ENCODE assay signal across 17 cellular contexts in the genomic region with DNA sequence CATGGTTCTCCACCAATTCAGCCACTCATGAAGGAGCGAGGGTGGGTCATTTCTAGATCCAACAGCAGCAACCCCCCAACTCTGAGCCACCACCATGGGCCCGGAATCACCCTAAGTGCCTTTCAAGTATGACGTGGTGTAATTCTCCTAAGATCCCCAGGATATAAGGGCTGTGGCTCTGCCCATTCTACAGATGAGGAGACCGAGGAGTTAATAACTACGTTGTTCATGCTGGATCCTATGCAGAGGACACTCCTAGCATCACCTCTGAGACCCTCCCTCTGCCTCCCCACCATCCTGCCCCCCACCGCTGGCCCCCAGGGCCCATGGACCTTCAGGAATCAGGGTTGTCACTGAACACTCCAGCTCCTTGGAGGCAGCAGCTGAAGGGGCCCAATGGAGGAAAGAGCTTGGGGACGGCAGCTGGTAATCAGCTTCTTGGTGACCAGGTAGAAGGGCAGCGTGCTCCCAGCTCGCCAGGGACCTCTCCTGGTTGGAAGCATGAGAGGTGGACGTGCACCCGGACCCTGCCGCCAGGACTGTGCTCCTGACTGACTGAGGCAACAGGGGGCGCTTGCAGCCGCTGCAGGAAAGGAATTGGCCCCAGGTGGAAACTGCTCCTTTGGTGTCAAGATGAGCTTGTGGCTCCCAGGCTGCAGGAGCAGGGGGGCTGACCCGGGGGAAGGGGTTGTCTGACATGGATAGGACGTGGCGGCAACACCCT. TPM values are rescaled to one million over a fixed set of nuclear protein-coding genes. Genes with fewer than 3 reads are reported as not detected.
A peak's percentile ranks its signal among the peaks of the same experiment; 100 is the strongest.
DNase-seq lines count a peak whose midpoint lies in the region; ATAC-seq and TF ChIP-seq lines count a peak whose summit lies in the region.
"Had no signal": no experiment of that assay in that cellular context is flagged by ENCODE, and none has a peak within 500 bp of the region (broad histone marks: within the 10 kb centered on the region; RNA-seq: fewer than 3 reads in every experiment).

No MANE protein-coding gene starts in this region.

- no peak overlapping the region for H3K4me2 ChIP-seq in H9 (ENCODE audit: insufficient read depth, insufficient read length, low read length)

- no peak for ATAC-seq in activated naive CD4-positive, alpha-beta T cell treated with anti-CD3 and anti-CD28 coated beads, Interleukin-2, amount 50 U/mL, for 72 hours

- no peak overlapping the region for H4K91ac ChIP-seq in H9 (ENCODE audit: insufficient read length, low read depth, low read length)

- no peak overlapping the region for H2AFZ ChIP-seq in H9 (ENCODE audit: low read length)

- H2BK12ac ChIP-seq in H9 (ENCODE audit: insufficient read length, low read depth, low read length), result no peak overlapping the region

- no peak overlapping the region for H3K27ac ChIP-seq in H9 (ENCODE audit: insufficient read length, low read depth, low read length)
- no peak overlapping the region for H3K27ac ChIP-seq in iPS DF 6.9 (ENCODE audit: low read length)
- H3K27ac ChIP-seq: RWPE1 had no signal

- TF ChIP-seq CTCF in H9 (conservative IDR thresholded peaks at IDR 0.05), result peak; percentile 71

- H4K5ac ChIP-seq in H9 (ENCODE audit: insufficient read length, low read depth, low read length), result no peak overlapping the region

- no peaks in the 10 kb centered on the region for H3K79me2 ChIP-seq in H9 (ENCODE audit: insufficient read depth, low read length)

- H3K9me3 ChIP-seq in H9 (ENCODE audit: control insufficient read depth, low read depth, low read length), result no peaks in the 10 kb centered on the region
- H3K9me3 ChIP-seq in iPS DF 6.9 (ENCODE audit: control insufficient read depth, insufficient read depth, low read length), result no peaks in the 10 kb centered on the region
- H3K9me3 ChIP-seq: BE2C had no signal

- in situ Hi-C loops in SK-MEL-5 (cut with HindIII; ENCODE audit: low pct_unique_long_range_greater_than_20kb, low sequenced_read_pairs), result no loop called here

- H3K18ac ChIP-seq in H9 (ENCODE audit: insufficient read length, low read depth, low read length), result no peak overlapping the region

- H3K27me3 Mint-ChIP-seq in H9 (ENCODE audit: low read depth), result no peaks in the 10 kb centered on the region

- no peak overlapping the region for H3K23ac ChIP-seq in H9 (ENCODE audit: insufficient read length, low read depth, low read length)

- H3K4ac ChIP-seq in H9 (ENCODE audit: low read depth, low read length), result no peak overlapping the region

- no peak overlapping the region for H3K27ac Mint-ChIP-seq in H9
- no peak overlapping the region for H3K27ac Mint-ChIP-seq in activated naive CD4-positive, alpha-beta T cell treated with anti-CD3 and anti-CD28 coated beads, Interleukin-2, amount 50 U/mL, for 72 hours
- H3K27ac Mint-ChIP-seq: CD4-positive, alpha-beta T cell; HFFc6 had no signal

- peaks cover 9 to 19% of the 10 kb centered on the region in 2 experiments for H3K4me1 Mint-ChIP-seq in H9

- H3K23me2 ChIP-seq in H9 (ENCODE audit: insufficient read length, low read depth, low read length, poor library complexity, severe bottlenecking), result no peaks in the 10 kb centered on the region

- H3K36me3 ChIP-seq in iPS DF 6.9 (ENCODE audit: control insufficient read depth, insufficient read depth, low read length), result no peaks in the 10 kb centered on the region
- H3K36me3 ChIP-seq: BE2C had no signal

- no peak overlapping the region for H2BK15ac ChIP-seq in H9 (ENCODE audit: low read depth, low read length)

- no peak overlapping the region for H3K56ac ChIP-seq in H9 (ENCODE audit: insufficient read length, low read depth, low read length)

- H2BK20ac ChIP-seq in H9 (ENCODE audit: low read depth, low read length, poor library complexity, severe bottlenecking), result no peak overlapping the region

- H3K14ac ChIP-seq in H9 (ENCODE audit: insufficient read depth, low read length), result no peak overlapping the region

- H3K79me1 ChIP-seq in H9 (ENCODE audit: insufficient read depth, low read depth, low read length, poor library complexity, severe bottlenecking), result no peaks in the 10 kb centered on the region

- H3K27me3 ChIP-seq in H9 (ENCODE audit: insufficient read depth, low read length), result no peaks in the 10 kb centered on the region
- H3K27me3 ChIP-seq in iPS DF 6.9 (ENCODE audit: control insufficient read depth, insufficient read depth, low read length), result no peaks in the 10 kb centered on the region
- H3K27me3 ChIP-seq: BE2C had no signal

- no peak overlapping the region for H3K9ac ChIP-seq in H9 (ENCODE audit: extremely low read depth, insufficient read length, low read length)

- no peaks in the 10 kb centered on the region for H3K4me1 ChIP-seq in H9 (ENCODE audit: insufficient read depth, low read length)
- H3K4me1 ChIP-seq in iPS DF 6.9 (ENCODE audit: control insufficient read depth, insufficient read depth, low read length), result no peaks in the 10 kb centered on the region; the same call in 1 of the 2 replicates

- H2BK5ac ChIP-seq in H9 (ENCODE audit: insufficient read length, low read length), result no peak overlapping the region

- H2BK120ac ChIP-seq in H9 (ENCODE audit: low read depth, low read length, poor library complexity, severe bottlenecking), result no peak overlapping the region

- H3K4me3 Mint-ChIP-seq in H9, result no peak overlapping the region
- H3K4me3 Mint-ChIP-seq: CD4-positive, alpha-beta T cell; HFFc6 had no signal

- no peak overlapping the region for H3T11ph ChIP-seq in H9 (ENCODE audit: low read length)

- WGBS in H9 (ENCODE audit: extremely low coverage, insufficient read length, low lambda C conversion rate), result no CpG with 5 or more reads among the region's 17 CpGs
- no CpG with 5 or more reads among the region's 17 CpGs for WGBS in iPS DF 6.9 (ENCODE audit: insufficient coverage, insufficient read length)

- H3K36me3 Mint-ChIP-seq in H9 (ENCODE audit: insufficient read depth in 1 of 3, low read depth in 3 of 3), result no peaks in the 10 kb centered on the region
- H3K36me3 Mint-ChIP-seq in activated naive CD4-positive, alpha-beta T cell treated with anti-CD3 and anti-CD28 coated beads, Interleukin-2, amount 50 U/mL, for 72 hours, result no peaks in the 10 kb centered on the region

- no peaks in the 10 kb centered on the region for H4K20me1 ChIP-seq in H9 (ENCODE audit: control insufficient read depth, insufficient read depth, insufficient read length)

- no peak overlapping the region for H4K8ac ChIP-seq in H9 (replicated peaks; ENCODE audit: insufficient read length, low read depth, low read length)

- no peak overlapping the region for H3K4me3 ChIP-seq in iPS DF 6.9 (ENCODE audit: low read length)

- peak; percentile 95 for DNase-seq in H9
- peak; percentile 26 for DNase-seq in SK-MEL-5 (ENCODE audit: low read depth, low spot score)
- DNase-seq in iPS DF 6.9 (ENCODE audit: low read depth, low spot score), result peak; percentile 22
- no peak for DNase-seq in activated naive CD4-positive, alpha-beta T cell treated with anti-CD3 and anti-CD28 coated beads, Interleukin-2, amount 50 U/mL, for 72 hours (ENCODE audit: low spot score in 2 of 2)
- no peak for DNase-seq in AG20443 (ENCODE audit: low spot score)
- DNase-seq in stimulated activated CD4-positive, alpha-beta T cell treated with anti-CD3 and anti-CD28 coated beads, Interleukin-2, amount 100 ng/mL, for 24 hours, result no peak
- DNase-seq in NCI-H146 treated with DMSO at 0.1 percent for 48 hours (lab: John Stamatoyannopoulos, UW; ENCODE audit: unreplicated experiment), result no peak
- DNase-seq: BE2C; Calu3; CD4-positive, alpha-beta T cell; DMS53; HFFc6; NCI-H187 treated with DMSO at 0.1 percent for 48 hours; NCI-H446; NK-92 treated with Interleukin-12 subunit alpha and Interleukin-12 subunit beta, amount 100 ng/mL, for 24 hours had no signal

- no peaks in the 10 kb centered on the region; a peak in 1 of 5 replicates for H3K9me3 Mint-ChIP-seq in H9
- no peaks in the 10 kb centered on the region for H3K9me3 Mint-ChIP-seq in activated naive CD4-positive, alpha-beta T cell treated with anti-CD3 and anti-CD28 coated beads, Interleukin-2, amount 50 U/mL, for 72 hours
- H3K9me3 Mint-ChIP-seq: CD4-positive, alpha-beta T cell; HFFc6 had no signal

- no peak overlapping the region for H2AK5ac ChIP-seq in H9 (ENCODE audit: insufficient read length, low read length)

RNA-seq across cellular contexts. Expression of a gene that starts 28.2 kb away (rescaled TPM):
- not detected in 2 replicates for total RNA-seq in H9 (2021)
- not detected in 2 replicates for total RNA-seq in SK-MEL-5 (2014; rRNA removed; shearing (Covaris generic))
- polyA plus RNA-seq in SK-MEL-5 (2015; cell fraction: cytosol; rRNA removed), result not detected in 2 replicates
- polyA plus RNA-seq in SK-MEL-5 (2015; cell fraction: nucleus; rRNA removed), result not detected in 2 replicates
- total RNA-seq in activated naive CD4-positive, alpha-beta T cell treated with anti-CD3 and anti-CD28 coated beads, Interleukin-2, amount 50 U/mL, for 72 hours, result not detected
- total RNA-seq: Calu3; CD4-positive, alpha-beta T cell; HFFc6 had no signal

RNA-seq across cellular contexts. Expression of a gene that starts 51.7 kb away (rescaled TPM):
- total RNA-seq in H9 (2021), result 6.0 and 6.3 TPM in 2 replicates
- not detected in 2 replicates for total RNA-seq in SK-MEL-5 (2014; rRNA removed; shearing (Covaris generic))
- polyA plus RNA-seq in SK-MEL-5 (2015; cell fraction: cytosol; rRNA removed), result not detected in 2 replicates
- not detected in 2 replicates for polyA plus RNA-seq in SK-MEL-5 (2015; cell fraction: nucleus; rRNA removed)
- not detected for total RNA-seq in activated naive CD4-positive, alpha-beta T cell treated with anti-CD3 and anti-CD28 coated beads, Interleukin-2, amount 50 U/mL, for 72 hours
- total RNA-seq: CD4-positive, alpha-beta T cell; HFFc6; HT1080 had no signal

Comparison
In these comparisons a context has a peak if more than half of its experiments do, and no peak if none do; other contexts are left out.
1. DNase-seq: peak in H9 (single experiment), SK-MEL-5 (single experiment) and iPS DF 6.9 (single experiment); none in activated naive CD4-positive, alpha-beta T cell treated with anti-CD3 and anti-CD28 coated beads, Interleukin-2, amount 50 U/mL, for 72 hours (0 of 2), AG20443 (single experiment), stimulated activated CD4-positive, alpha-beta T cell treated with anti-CD3 and anti-CD28 coated beads, Interleukin-2, amount 100 ng/mL, for 24 hours (0 of 2) and NCI-H146 treated with DMSO at 0.1 percent for 48 hours (single experiment).